In the genomic region with DNA sequence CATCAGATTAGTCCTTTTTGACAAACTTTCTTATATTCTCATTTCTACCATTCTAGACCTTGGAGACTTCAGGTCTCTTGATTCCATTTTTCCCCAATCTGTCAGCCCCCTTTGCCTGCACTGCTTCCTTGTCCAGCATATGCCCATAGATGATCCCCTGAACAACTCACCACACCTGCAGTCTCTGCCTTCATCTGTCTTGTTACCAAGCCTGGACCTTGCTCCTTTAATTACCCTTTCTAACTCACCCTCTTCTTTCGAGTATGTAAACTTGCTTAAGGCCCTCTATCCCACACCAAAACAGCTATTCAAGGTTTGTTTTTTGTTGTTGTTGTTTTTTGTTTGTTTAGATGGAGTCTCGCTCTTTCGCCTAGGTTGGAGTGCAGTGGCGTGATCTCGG, we compare ENCODE assay signal across 20 cellular contexts.
"Had no signal": no experiment of that assay in that cellular context is flagged by ENCODE, and none has a peak within 500 bp of the region (broad histone marks: within the 10 kb centered on the region; RNA-seq: fewer than 3 reads in every experiment).

No MANE protein-coding gene starts in this region.

- H3K27ac Mint-ChIP-seq: activated naive CD4-positive, alpha-beta T cell treated with anti-CD3 and anti-CD28 coated beads, Interleukin-2, amount 50 U/mL, for 24 hours; type B pancreatic cell had no signal

- H3K4me1 ChIP-seq: SJCRH30 had no signal

- H3K27ac ChIP-seq: epithelial cell of prostate, hepatocyte, lower lobe of right lung, SJCRH30, suprapubic skin had no signal

- H3K27me3 ChIP-seq: dorsolateral prefrontal cortex, hepatocyte, SJCRH30, suprapubic skin had no signal

- H3K9me3 Mint-ChIP-seq: activated naive CD4-positive, alpha-beta T cell treated with anti-CD3 and anti-CD28 coated beads, Interleukin-2, amount 50 U/mL, for 24 hours; type B pancreatic cell had no signal

- H3K9me3 ChIP-seq: lower lobe of right lung, SJCRH30, suprapubic skin had no signal

- ATAC-seq: lower lobe of right lung; stimulated activated naive CD8-positive, alpha-beta T cell treated with anti-CD3 and anti-CD28 coated beads, Interleukin-15, Interleukin-2, amounts not matched to agents 100 U/mL and 50 U/mL, for 24 hours had no signal

- DNase-seq: activated CD4-positive, alpha-beta T cell treated with anti-CD3 and anti-CD28 coated beads, Interleukin-2, amount 50 U/mL, for 1 hour; activated CD4-positive, CD25-positive, alpha-beta regulatory T cell treated with anti-CD3 and anti-CD28 coated beads, Interleukin-2, amount 50 U/mL, for 72 hours; activated effector memory CD4-positive, alpha-beta T cell treated with anti-CD3 and anti-CD28 coated beads, Interleukin-2, amount 50 U/mL, for 16 hours; activated T-cell treated with anti-CD3 and anti-CD28 coated beads for 4 hours; amniotic stem cell; caudate nucleus; foreskin fibroblast; lower lobe of right lung; occipital lobe; retina; SJCRH30; stimulated activated CD4-positive, alpha-beta T cell treated with anti-CD3 and anti-CD28 coated beads, Interleukin-12 subunit alpha, Interleukin-12 subunit beta, amount 100 ng/mL, for 4 hours; stimulated activated CD4-positive, alpha-beta T cell treated with anti-CD3 and anti-CD28 coated beads, Interleukin-1b, Interleukin-23, amount 100 ng/mL, for 48 hours; stimulated activated naive CD8-positive, alpha-beta T cell treated with anti-CD3 and anti-CD28 coated beads, Interleukin-15, Interleukin-2, amounts not matched to agents 100 U/mL and 50 U/mL, for 24 hours had no signal

- H3K4me3 ChIP-seq: dorsolateral prefrontal cortex, hepatocyte, lower lobe of right lung, SJCRH30, suprapubic skin had no signal

- H3K4me3 Mint-ChIP-seq: activated naive CD4-positive, alpha-beta T cell treated with anti-CD3 and anti-CD28 coated beads, Interleukin-2, amount 50 U/mL, for 24 hours; type B pancreatic cell had no signal

- H3K27me3 Mint-ChIP-seq: activated naive CD4-positive, alpha-beta T cell treated with anti-CD3 and anti-CD28 coated beads, Interleukin-2, amount 50 U/mL, for 24 hours; type B pancreatic cell had no signal
